In genomic region chr1:8937701-8938100, GRCh38 we compare ENCODE assay signal across 17 cellular contexts. TPM values are rescaled to one million over a fixed set of nuclear protein-coding genes. Genes with fewer than 3 reads are reported as not detected.
A peak's percentile ranks its signal among the peaks of the same experiment; 100 is the strongest.
DNase-seq lines count a peak whose midpoint lies in the region; ATAC-seq and TF ChIP-seq lines count a peak whose summit lies in the region.
"Had no signal": no experiment of that assay in that cellular context is flagged by ENCODE, and none has a peak within 500 bp of the region (broad histone marks: within the 10 kb centered on the region; RNA-seq: fewer than 3 reads in every experiment).

No MANE protein-coding gene starts in this region.

- H3K27ac Mint-ChIP-seq in MCF 10A (ENCODE audit: low read depth, unreplicated experiment): no peak overlapping the region
- H3K27ac Mint-ChIP-seq in activated T-helper 1 cell treated with anti-CD3 and anti-CD28 coated beads, Interleukin-12 subunit alpha, Interleukin-12 subunit beta, Interleukin-2, Interleukin-4 antibody, amounts not matched to agents 30 ng/mL and 10 ng/mL and 1 ng/mL, durations not matched to agents 14 hours and 24 hours and 36 hours: peak overlapping the region; percentile 95

- peak overlapping the region; percentile 50 to 78 for H3K27ac ChIP-seq in breast epithelium
- peak overlapping the region in 3 of 12 donors; percentile 23 to 39 (median 34) for H3K27ac ChIP-seq in heart left ventricle
- H3K27ac ChIP-seq in spleen: peak overlapping the region in 6 of 8 donors; percentile 29 to 82 (median 72)
- H3K27ac ChIP-seq: coronary artery, pancreas, PC-9, VCaP had no signal

- H3K4me3 ChIP-seq in breast epithelium (no peak overlapping the region), heart left ventricle (no peak overlapping the region), spleen (no peak overlapping the region)
- H3K4me3 ChIP-seq: coronary artery, pancreas, PC-9 had no signal

- in situ Hi-C loops in GM13976 (cut with MboI; ENCODE audit: low sequenced_read_pairs, unreplicated experiment): loop anchor here (10.0 kb wide), 1 partner anchor 57 kb away; no protein-coding TSS in a partner anchor

- CTCF ChIA-PET in MCF 10A (lab: Yijun Ruan, JAX): interaction anchor here (1.1 to 2.4 kb wide), 2 partner anchors 20 to 50 kb away, joined by 3 to 12 read pairs; no protein-coding TSS in a partner anchor

- peaks cover 11% of the 10 kb centered on the region for H3K4me1 Mint-ChIP-seq in MCF 10A (ENCODE audit: insufficient read depth, unreplicated experiment)
- H3K4me1 Mint-ChIP-seq in activated T-helper 1 cell treated with anti-CD3 and anti-CD28 coated beads, Interleukin-12 subunit alpha, Interleukin-12 subunit beta, Interleukin-2, Interleukin-4 antibody, amounts not matched to agents 30 ng/mL and 10 ng/mL and 1 ng/mL, durations not matched to agents 14 hours and 24 hours and 36 hours (ENCODE audit: low read depth): peaks cover 50% of the 10 kb centered on the region

- H3K36me3 ChIP-seq in breast epithelium (no peaks in the 10 kb centered on the region), heart left ventricle (no peaks in the 10 kb centered on the region), spleen (no peaks in the 10 kb centered on the region)
- H3K36me3 ChIP-seq: pancreas had no signal

- H3K4me1 ChIP-seq in breast epithelium (no peaks in the 10 kb centered on the region), heart left ventricle (peaks cover 0 to 5% (median 0%) of the 10 kb centered on the region in 12 donors), spleen (peaks cover 0 to 26% (median 14%) of the 10 kb centered on the region in 6 donors)
- H3K4me1 ChIP-seq: pancreas had no signal

- no TSS peak for BruUV-seq in MCF 10A (replicated peaks; lab: Mats Ljungman, UMichigan)

- no peak for TF ChIP-seq POLR2A in breast epithelium (IDR thresholded peaks at IDR 0.05)
- TF ChIP-seq POLR2A in heart left ventricle (IDR thresholded peaks at IDR 0.05): no peak
- no peak for TF ChIP-seq POLR2A in spleen (IDR thresholded peaks at IDR 0.05)

- H3K9me3 ChIP-seq in breast epithelium (no peaks in the 10 kb centered on the region), heart left ventricle (peaks cover 0 to 3% (median 0%) of the 10 kb centered on the region in 12 donors), spleen (no peaks in the 10 kb centered on the region)
- H3K9me3 ChIP-seq: pancreas had no signal

- DNase-seq in breast epithelium (ENCODE audit: low spot score in 2 of 2): no peak
- DNase-seq in MCF 10A (ENCODE audit: unreplicated experiment): no peak
- DNase-seq in activated T-helper 1 cell treated with anti-CD3 and anti-CD28 coated beads, Interleukin-12 subunit alpha, Interleukin-12 subunit beta, Interleukin-2, Interleukin-4 antibody, amounts not matched to agents 30 ng/mL and 10 ng/mL and 1 ng/mL, durations not matched to agents 14 hours and 24 hours and 36 hours (ENCODE audit: low spot score): no peak
- no peak for DNase-seq in heart left ventricle
- DNase-seq in spleen: no peak
- DNase-seq in GM13976 (ENCODE audit: low spot score): no peak
- no peak for DNase-seq in stimulated activated CD4-positive, alpha-beta T cell treated with anti-CD3 and anti-CD28 coated beads, Interleukin-4, amount 100 ng/mL, for 24 hours
- no peak for DNase-seq in NCI-H2171 treated with DMSO at 0.1 percent for 48 hours (lab: John Stamatoyannopoulos, UW)
- DNase-seq: amygdala, IMR-90, midbrain, NCI-H1092 treated with DMSO at 0.1 percent for 48 hours, NCI-H748 treated with DMSO at 0.1 percent for 48 hours, pancreas, PC-9 had no signal

- POLR2A ChIA-PET in MCF 10A (lab: Yijun Ruan, JAX): no interaction called here

- 51 to 63% (median 56%) methylated on average over 4 of the region's 4 CpGs for WGBS in heart left ventricle, 4 donors
- WGBS in spleen, 5 donors: 79 to 96% (median 90%) methylated on average over 4 of the region's 4 CpGs

- TF ChIP-seq CTCF in breast epithelium (IDR thresholded peaks at IDR 0.05): no peak
- no peak for TF ChIP-seq CTCF in MCF 10A (IDR thresholded peaks at IDR 0.05; ENCODE audit: unreplicated experiment)
- TF ChIP-seq CTCF in heart left ventricle (IDR thresholded peaks at IDR 0.05): no peak
- TF ChIP-seq CTCF in spleen (IDR thresholded peaks at IDR 0.05 in 8 of 11, conservative IDR thresholded peaks at IDR 0.05 in 3 of 11): no peak
- no peak for TF ChIP-seq CTCF in GM13976 (IDR thresholded peaks at IDR 0.05; ENCODE audit: borderline replicate concordance, control extremely low read depth, extremely low read depth, insufficient read depth, missing control alignments)

- intact Hi-C loops in breast epithelium (cut with DNase I; ENCODE audit: low total_unique reads) (loop anchor here (10.0 kb wide), 1 partner anchor 837 kb away; no protein-coding TSS in a partner anchor), MCF 10A (cut with micrococcal nuclease) (no loop called here), heart left ventricle (cut with DNase I) (no loop called here), spleen (cut with DNase I; ENCODE audit: low total_unique reads) (no loop called here)
- intact Hi-C loops in activated T-helper 1 cell treated with anti-CD3 and anti-CD28 coated beads, Interleukin-12 subunit alpha, Interleukin-12 subunit beta, Interleukin-2, Interleukin-4 antibody, amounts not matched to agents 30 ng/mL and 10 ng/mL and 1 ng/mL, durations not matched to agents 14 hours and 24 hours and 36 hours (cut with micrococcal nuclease): loop anchor here (5.0 kb wide), 1 partner anchor 35 kb away; no protein-coding TSS in a partner anchor

- H3K36me3 Mint-ChIP-seq in MCF 10A (ENCODE audit: insufficient read depth, unreplicated experiment): no peaks in the 10 kb centered on the region
- peaks cover 19% of the 10 kb centered on the region for H3K36me3 Mint-ChIP-seq in activated T-helper 1 cell treated with anti-CD3 and anti-CD28 coated beads, Interleukin-12 subunit alpha, Interleukin-12 subunit beta, Interleukin-2, Interleukin-4 antibody, amounts not matched to agents 30 ng/mL and 10 ng/mL and 1 ng/mL, durations not matched to agents 14 hours and 24 hours and 36 hours (ENCODE audit: low read depth)

- H3K27me3 Mint-ChIP-seq in MCF 10A (ENCODE audit: insufficient read depth, unreplicated experiment): no peaks in the 10 kb centered on the region
- no peaks in the 10 kb centered on the region for H3K27me3 Mint-ChIP-seq in activated T-helper 1 cell treated with anti-CD3 and anti-CD28 coated beads, Interleukin-12 subunit alpha, Interleukin-12 subunit beta, Interleukin-2, Interleukin-4 antibody, amounts not matched to agents 30 ng/mL and 10 ng/mL and 1 ng/mL, durations not matched to agents 14 hours and 24 hours and 36 hours (ENCODE audit: insufficient read depth)

- H3K27me3 ChIP-seq in breast epithelium (no peaks in the 10 kb centered on the region), heart left ventricle (no peaks in the 10 kb centered on the region), spleen (replicated peaks in 1 of 7) (no peaks in the 10 kb centered on the region)
- H3K27me3 ChIP-seq: pancreas had no signal

- peak; percentile 52 to 88 (median 78) for ATAC-seq in heart left ventricle

- no peak overlapping the region for H3K4me3 Mint-ChIP-seq in MCF 10A (ENCODE audit: unreplicated experiment)
- H3K4me3 Mint-ChIP-seq in activated T-helper 1 cell treated with anti-CD3 and anti-CD28 coated beads, Interleukin-12 subunit alpha, Interleukin-12 subunit beta, Interleukin-2, Interleukin-4 antibody, amounts not matched to agents 30 ng/mL and 10 ng/mL and 1 ng/mL, durations not matched to agents 14 hours and 24 hours and 36 hours: no peak overlapping the region

- peaks cover 11% of the 10 kb centered on the region for H3K9me3 Mint-ChIP-seq in MCF 10A (ENCODE audit: unreplicated experiment)
- H3K9me3 Mint-ChIP-seq in activated T-helper 1 cell treated with anti-CD3 and anti-CD28 coated beads, Interleukin-12 subunit alpha, Interleukin-12 subunit beta, Interleukin-2, Interleukin-4 antibody, amounts not matched to agents 30 ng/mL and 10 ng/mL and 1 ng/mL, durations not matched to agents 14 hours and 24 hours and 36 hours: no peaks in the 10 kb centered on the region

RNA-seq across cellular contexts. Expression of gene CA6, which starts 8.0 kb away (rescaled TPM):
- total RNA-seq in breast epithelium (not detected), MCF 10A (2022) (not detected in 2 replicates), heart left ventricle (not detected), spleen (1 to 10 TPM in 1 of 7 donors, not detected in 6; 1.5 TPM)
- total RNA-seq in activated T-helper 1 cell treated with anti-CD3 and anti-CD28 coated beads, Interleukin-12 subunit alpha, Interleukin-12 subunit beta, Interleukin-2, Interleukin-4 antibody, amounts not matched to agents 30 ng/mL and 10 ng/mL and 1 ng/mL, durations not matched to agents 14 hours and 24 hours and 36 hours: 2.2 and 2.6 TPM in 2 replicates
- polyA plus RNA-seq in heart left ventricle (not detected), spleen (under 1 TPM; 0.11 to 0.16 (median 0.11) TPM)
- total RNA-seq: IMR-90, pancreas, PC-9 had no signal
- polyA plus RNA-seq: IMR-90, pancreas had no signal

RNA-seq across cellular contexts. Expression of gene ENO1, which starts 59.2 kb away (rescaled TPM):
- total RNA-seq in breast epithelium (100 to 1,000 TPM; 400 to 717 (median 589) TPM), MCF 10A (2022) (2,592 and 2,811 TPM in 2 replicates), heart left ventricle (100 to 1,000 TPM in 8 of 9 donors, 10 to 100 TPM in 1; 92.2 to 557 (median 174) TPM), spleen (100 to 1,000 TPM; 289 to 751 (median 408) TPM)
- 3,370 and 3,388 TPM in 2 replicates for total RNA-seq in activated T-helper 1 cell treated with anti-CD3 and anti-CD28 coated beads, Interleukin-12 subunit alpha, Interleukin-12 subunit beta, Interleukin-2, Interleukin-4 antibody, amounts not matched to agents 30 ng/mL and 10 ng/mL and 1 ng/mL, durations not matched to agents 14 hours and 24 hours and 36 hours
- polyA plus RNA-seq in heart left ventricle (100 to 1,000 TPM in 1 of 2 donors, 10 to 100 TPM in 1; 71.1 to 547 TPM), spleen (100 to 1,000 TPM; 249 to 376 (median 357) TPM)

Comparison
In these comparisons a context has a peak if more than half of its experiments do, and no peak if none do; other contexts are left out.
1. intact Hi-C loops: an anchor here in breast epithelium (10.0 kb wide) and activated T-helper 1 cell treated with anti-CD3 and anti-CD28 coated beads, Interleukin-12 subunit alpha, Interleukin-12 subunit beta, Interleukin-2, Interleukin-4 antibody, amounts not matched to agents 30 ng/mL and 10 ng/mL and 1 ng/mL, durations not matched to agents 14 hours and 24 hours and 36 hours (5.0 kb wide); none called in MCF 10A, heart left ventricle and spleen.